16 cellular contexts compared by ENCODE assay signal in the genomic region with DNA sequence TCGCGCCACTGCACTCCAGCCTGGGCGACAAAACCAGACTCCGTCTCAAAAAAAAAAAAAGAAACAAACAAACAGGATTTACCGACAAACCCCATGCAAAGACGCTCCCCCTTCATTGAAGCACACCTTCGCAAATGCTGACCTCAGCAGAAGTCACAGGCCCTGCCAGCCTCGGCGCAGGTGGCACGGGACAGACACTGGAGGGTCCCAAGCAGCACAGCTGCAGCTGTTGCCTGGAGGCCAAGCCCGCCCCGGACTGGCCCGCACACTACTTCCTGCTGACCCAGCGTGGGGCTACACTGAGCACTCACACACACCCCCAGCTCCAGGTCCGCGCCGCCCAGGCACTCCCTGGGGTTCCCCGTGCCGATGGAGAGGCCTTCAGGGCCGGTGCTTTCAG.
"Had no signal": no experiment of that assay in that cellular context is flagged by ENCODE, and none has a peak within 500 bp of the region (broad histone marks: within the 10 kb centered on the region; RNA-seq: fewer than 3 reads in every experiment).

No MANE protein-coding gene starts in this region.

- ATAC-seq: activated naive CD4-positive, alpha-beta T cell treated with anti-CD3 and anti-CD28 coated beads, Interleukin-2, amount 50 U/mL, for 72 hours; SK-N-SH treated with all-trans-retinoic acid at 6 μM for 48 hours had no signal

- H3K27me3 ChIP-seq: brain microvascular endothelial cell, esophagus muscularis mucosa, thyroid gland had no signal

- H3K4me3 ChIP-seq: esophagus muscularis mucosa, left ventricle myocardium inferior, skin epidermis, thyroid gland had no signal

- H3K4me1 ChIP-seq: parathyroid adenoma had no signal

- H3K79me2 ChIP-seq: parathyroid adenoma had no signal

- H3K9ac ChIP-seq: parathyroid adenoma had no signal

- H3K27ac ChIP-seq: brain microvascular endothelial cell, esophagus muscularis mucosa, left ventricle myocardium inferior, parathyroid adenoma, skin epidermis, thyroid gland had no signal

- H2AFZ ChIP-seq: parathyroid adenoma had no signal

- FAIRE-seq: endometrium, islet of Langerhans had no signal

- DNase-seq: activated B cell treated with CpG ODN at 0.5 μM for 24 hours; activated CD4-positive, alpha-beta T cell treated with anti-CD3 and anti-CD28 coated beads, Interleukin-2, amount 50 U/mL, for 1 hour; activated T-cell treated with anti-CD3 and anti-CD28 coated beads, Interleukin-2, amount 50 U/mL, for 1 hour; amygdala; brain microvascular endothelial cell; dermis blood vessel endothelial cell; left ventricle myocardium inferior; mesenchymal stem cell; thyroid gland had no signal

- H3K9me3 ChIP-seq: esophagus muscularis mucosa, left ventricle myocardium inferior, thyroid gland had no signal

- H3K36me3 ChIP-seq: brain microvascular endothelial cell, esophagus muscularis mucosa, left ventricle myocardium inferior, thyroid gland had no signal
